1 cellular context compared by ENCODE assay signal in the genomic region with DNA sequence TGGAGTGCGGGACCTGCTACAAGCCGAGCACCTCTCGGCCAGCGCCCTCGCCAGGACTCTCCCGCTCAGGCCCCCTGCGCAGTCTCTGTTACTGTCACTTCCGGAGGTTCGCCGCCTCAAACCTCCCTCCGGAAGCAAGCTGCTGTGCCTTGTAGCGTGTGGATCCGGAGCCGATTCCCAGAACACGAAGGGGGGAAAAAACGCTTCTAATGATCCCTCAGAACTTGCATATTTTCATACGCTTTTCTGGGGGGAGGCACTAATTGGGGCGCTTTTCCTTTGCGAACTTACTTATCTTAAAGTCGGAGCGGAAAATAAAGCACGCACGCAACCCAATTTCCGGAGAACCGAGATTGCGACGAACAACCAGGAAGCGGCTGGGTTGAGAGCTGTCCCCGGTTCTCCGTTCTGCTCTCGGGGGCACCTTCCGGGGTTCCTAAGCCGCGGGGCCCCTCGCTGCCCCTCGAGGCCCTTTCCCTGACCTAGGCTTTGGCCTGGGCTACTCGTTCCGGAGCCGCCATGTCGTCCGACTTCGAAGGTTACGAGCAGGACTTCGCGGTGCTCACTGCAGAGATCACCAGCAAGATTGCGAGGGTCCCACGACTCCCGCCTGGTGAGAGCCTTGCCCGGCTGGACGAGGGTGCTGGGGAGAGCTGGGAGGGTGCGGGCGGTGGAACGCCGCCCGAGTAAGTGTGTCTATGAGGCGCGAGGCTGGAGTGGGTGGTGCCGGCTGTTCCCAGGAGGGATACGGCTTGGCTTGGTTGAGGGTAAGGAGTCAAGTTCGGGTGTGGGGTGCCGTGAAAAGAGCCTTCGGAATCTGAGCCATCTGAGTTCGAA.
TF ChIP-seq lines count a peak whose summit lies in the region.

A gene (plus strand): TSS at position 361 of the 837 bp plus-strand sequence. CDS start 159 bp downstream, at position 520.
A gene with protein sequence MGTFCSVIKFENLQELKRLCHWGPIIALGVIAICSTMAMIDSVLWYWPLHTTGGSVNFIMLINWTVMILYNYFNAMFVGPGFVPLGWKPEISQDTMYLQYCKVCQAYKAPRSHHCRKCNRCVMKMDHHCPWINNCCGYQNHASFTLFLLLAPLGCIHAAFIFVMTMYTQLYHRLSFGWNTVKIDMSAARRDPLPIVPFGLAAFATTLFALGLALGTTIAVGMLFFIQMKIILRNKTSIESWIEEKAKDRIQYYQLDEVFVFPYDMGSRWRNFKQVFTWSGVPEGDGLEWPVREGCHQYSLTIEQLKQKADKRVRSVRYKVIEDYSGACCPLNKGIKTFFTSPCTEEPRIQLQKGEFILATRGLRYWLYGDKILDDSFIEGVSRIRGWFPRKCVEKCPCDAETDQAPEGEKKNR (minus strand): TSS at position 60 of the 837 bp plus-strand sequence. CDS start 1,478 bp downstream, outside the sequence.

TF ChIP-seq in HepG2, 621 proteins besides CTCF, POLR2A, EP300 and RAD21 (continued from another document and continues in another):
- TF ChIP-seq SSRP1 (CRISPR knock-in tag; IDR thresholded peaks at IDR 0.05), result no peak
- 0 out of 4 replicates have a peak, but pooled peaks of 1 of the 2 experiments have one; percentile 60 for TF ChIP-seq KLF16 (CRISPR knock-in tag; IDR thresholded peaks at IDR 0.05)
- TF ChIP-seq TBL1XR1 (IDR thresholded peaks at IDR 0.05; ENCODE audit: borderline replicate concordance, low read length, partially characterized antibody), result no peak
- TF ChIP-seq TSC22D2 (CRISPR knock-in tag; IDR thresholded peaks at IDR 0.05; ENCODE audit: borderline replicate concordance), result no peak; the same call in 1 of the 2 replicates
- TF ChIP-seq SIX1 (CRISPR knock-in tag; IDR thresholded peaks at IDR 0.05; ENCODE audit: borderline replicate concordance), result no peak
- TF ChIP-seq, protein P1, sequence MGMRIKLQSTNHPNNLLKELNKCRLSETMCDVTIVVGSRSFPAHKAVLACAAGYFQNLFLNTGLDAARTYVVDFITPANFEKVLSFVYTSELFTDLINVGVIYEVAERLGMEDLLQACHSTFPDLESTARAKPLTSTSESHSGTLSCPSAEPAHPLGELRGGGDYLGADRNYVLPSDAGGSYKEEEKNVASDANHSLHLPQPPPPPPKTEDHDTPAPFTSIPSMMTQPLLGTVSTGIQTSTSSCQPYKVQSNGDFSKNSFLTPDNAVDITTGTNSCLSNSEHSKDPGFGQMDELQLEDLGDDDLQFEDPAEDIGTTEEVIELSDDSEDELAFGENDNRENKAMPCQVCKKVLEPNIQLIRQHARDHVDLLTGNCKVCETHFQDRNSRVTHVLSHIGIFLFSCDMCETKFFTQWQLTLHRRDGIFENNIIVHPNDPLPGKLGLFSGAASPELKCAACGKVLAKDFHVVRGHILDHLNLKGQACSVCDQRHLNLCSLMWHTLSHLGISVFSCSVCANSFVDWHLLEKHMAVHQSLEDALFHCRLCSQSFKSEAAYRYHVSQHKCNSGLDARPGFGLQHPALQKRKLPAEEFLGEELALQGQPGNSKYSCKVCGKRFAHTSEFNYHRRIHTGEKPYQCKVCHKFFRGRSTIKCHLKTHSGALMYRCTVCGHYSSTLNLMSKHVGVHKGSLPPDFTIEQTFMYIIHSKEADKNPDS (CRISPR knock-in tag; IDR thresholded peaks at IDR 0.05), result no peak
- TF ChIP-seq, protein P2, sequence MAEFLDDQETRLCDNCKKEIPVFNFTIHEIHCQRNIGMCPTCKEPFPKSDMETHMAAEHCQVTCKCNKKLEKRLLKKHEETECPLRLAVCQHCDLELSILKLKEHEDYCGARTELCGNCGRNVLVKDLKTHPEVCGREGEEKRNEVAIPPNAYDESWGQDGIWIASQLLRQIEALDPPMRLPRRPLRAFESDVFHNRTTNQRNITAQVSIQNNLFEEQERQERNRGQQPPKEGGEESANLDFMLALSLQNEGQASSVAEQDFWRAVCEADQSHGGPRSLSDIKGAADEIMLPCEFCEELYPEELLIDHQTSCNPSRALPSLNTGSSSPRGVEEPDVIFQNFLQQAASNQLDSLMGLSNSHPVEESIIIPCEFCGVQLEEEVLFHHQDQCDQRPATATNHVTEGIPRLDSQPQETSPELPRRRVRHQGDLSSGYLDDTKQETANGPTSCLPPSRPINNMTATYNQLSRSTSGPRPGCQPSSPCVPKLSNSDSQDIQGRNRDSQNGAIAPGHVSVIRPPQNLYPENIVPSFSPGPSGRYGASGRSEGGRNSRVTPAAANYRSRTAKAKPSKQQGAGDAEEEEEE (CRISPR knock-in tag; IDR thresholded peaks at IDR 0.05; ENCODE audit: borderline replicate concordance), result no peak
- no peak for TF ChIP-seq ZNF160 (CRISPR knock-in tag; IDR thresholded peaks at IDR 0.05)
- TF ChIP-seq SIN3A (IDR thresholded peaks at IDR 0.05; ENCODE audit: borderline replicate concordance, low read depth, low read length), result peak; percentile 76; the same call in 1 of the 2 replicates
- no peak for TF ChIP-seq ZFP41 (CRISPR knock-in tag; IDR thresholded peaks at IDR 0.05; ENCODE audit: borderline replicate concordance)
- no peak for TF ChIP-seq POGZ (CRISPR knock-in tag; IDR thresholded peaks at IDR 0.05)
- TF ChIP-seq ZC3H4 (CRISPR knock-in tag; IDR thresholded peaks at IDR 0.05; ENCODE audit: borderline replicate concordance), result no peak
- TF ChIP-seq, protein P3, sequence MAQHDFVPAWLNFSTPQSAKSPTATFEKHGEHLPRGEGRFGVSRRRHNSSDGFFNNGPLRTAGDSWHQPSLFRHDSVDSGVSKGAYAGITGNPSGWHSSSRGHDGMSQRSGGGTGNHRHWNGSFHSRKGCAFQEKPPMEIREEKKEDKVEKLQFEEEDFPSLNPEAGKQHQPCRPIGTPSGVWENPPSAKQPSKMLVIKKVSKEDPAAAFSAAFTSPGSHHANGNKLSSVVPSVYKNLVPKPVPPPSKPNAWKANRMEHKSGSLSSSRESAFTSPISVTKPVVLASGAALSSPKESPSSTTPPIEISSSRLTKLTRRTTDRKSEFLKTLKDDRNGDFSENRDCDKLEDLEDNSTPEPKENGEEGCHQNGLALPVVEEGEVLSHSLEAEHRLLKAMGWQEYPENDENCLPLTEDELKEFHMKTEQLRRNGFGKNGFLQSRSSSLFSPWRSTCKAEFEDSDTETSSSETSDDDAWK (CRISPR knock-in tag; IDR thresholded peaks at IDR 0.05), result no peak
- TF ChIP-seq ATF1 (CRISPR knock-in tag; IDR thresholded peaks at IDR 0.05), result peak; percentile 86
- TF ChIP-seq GABPA (IDR thresholded peaks at IDR 0.05; ENCODE audit: low read depth, low read length), result peak; percentile 82
- peak; percentile 96 for TF ChIP-seq GABPA (CRISPR knock-in tag; IDR thresholded peaks at IDR 0.05; ENCODE audit: low read depth)
- TF ChIP-seq GATAD2A (CRISPR knock-in tag; IDR thresholded peaks at IDR 0.05), result no peak; the same call in 1 of the 2 replicates
- no peak for TF ChIP-seq ZNF331 (CRISPR knock-in tag; IDR thresholded peaks at IDR 0.05)
- TF ChIP-seq, protein P4, sequence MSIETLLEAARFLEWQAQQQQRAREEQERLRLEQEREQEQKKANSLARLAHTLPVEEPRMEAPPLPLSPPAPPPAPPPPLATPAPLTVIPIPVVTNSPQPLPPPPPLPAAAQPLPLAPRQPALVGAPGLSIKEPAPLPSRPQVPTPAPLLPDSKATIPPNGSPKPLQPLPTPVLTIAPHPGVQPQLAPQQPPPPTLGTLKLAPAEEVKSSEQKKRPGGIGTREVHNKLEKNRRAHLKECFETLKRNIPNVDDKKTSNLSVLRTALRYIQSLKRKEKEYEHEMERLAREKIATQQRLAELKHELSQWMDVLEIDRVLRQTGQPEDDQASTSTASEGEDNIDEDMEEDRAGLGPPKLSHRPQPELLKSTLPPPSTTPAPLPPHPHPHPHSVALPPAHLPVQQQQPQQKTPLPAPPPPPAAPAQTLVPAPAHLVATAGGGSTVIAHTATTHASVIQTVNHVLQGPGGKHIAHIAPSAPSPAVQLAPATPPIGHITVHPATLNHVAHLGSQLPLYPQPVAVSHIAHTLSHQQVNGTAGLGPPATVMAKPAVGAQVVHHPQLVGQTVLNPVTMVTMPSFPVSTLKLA (IDR thresholded peaks at IDR 0.05), result no peak
- no peak for TF ChIP-seq ATRX (CRISPR knock-in tag; IDR thresholded peaks at IDR 0.05; ENCODE audit: borderline replicate concordance)
- TF ChIP-seq ZNF83 (CRISPR knock-in tag; IDR thresholded peaks at IDR 0.05; ENCODE audit: borderline replicate concordance), result peak; percentile 52; the same call in 1 of the 2 replicates
- no peak for TF ChIP-seq ZNF749 (CRISPR knock-in tag; IDR thresholded peaks at IDR 0.05; ENCODE audit: borderline replicate concordance)
- 0 out of 2 replicates have a peak, but pooled peaks have one; percentile 61 for TF ChIP-seq SRY (CRISPR knock-in tag; IDR thresholded peaks at IDR 0.05)
- TF ChIP-seq ZNF839 (CRISPR knock-in tag; IDR thresholded peaks at IDR 0.05; ENCODE audit: borderline replicate concordance), result peak; percentile 91
- peak; percentile 81; the same call in 1 of the 2 replicates for TF ChIP-seq ZNF543 (CRISPR knock-in tag; IDR thresholded peaks at IDR 0.05)
- no peak for TF ChIP-seq IKZF1 (IDR thresholded peaks at IDR 0.05)
- TF ChIP-seq ZBTB21 (CRISPR knock-in tag; IDR thresholded peaks at IDR 0.05), result no peak; the same call in 1 of the 2 replicates
- no peak; the same call in 1 of the 2 replicates for TF ChIP-seq ZNF614 (CRISPR knock-in tag; IDR thresholded peaks at IDR 0.05; ENCODE audit: borderline replicate concordance)
- no peak for TF ChIP-seq ZNF253 (CRISPR knock-in tag; IDR thresholded peaks at IDR 0.05; ENCODE audit: borderline replicate concordance)
- no peak for TF ChIP-seq DNMT1 (CRISPR knock-in tag; IDR thresholded peaks at IDR 0.05)
- 0 out of 2 replicates have a peak, but pooled peaks have one; percentile 42 for TF ChIP-seq ZNF782 (CRISPR knock-in tag; IDR thresholded peaks at IDR 0.05; ENCODE audit: borderline replicate concordance)
- TF ChIP-seq TP53 (CRISPR knock-in tag; conservative IDR thresholded peaks at IDR 0.05), result no peak
- TF ChIP-seq ZNF230 (CRISPR knock-in tag; IDR thresholded peaks at IDR 0.05), result peak; percentile 57; the same call in 1 of the 2 replicates
- TF ChIP-seq MBNL3 (CRISPR knock-in tag; conservative IDR thresholded peaks at IDR 0.05), result no peak
- TF ChIP-seq ZNF326 (CRISPR knock-in tag; IDR thresholded peaks at IDR 0.05; ENCODE audit: borderline replicate concordance), result no peak
- TF ChIP-seq, protein P5, sequence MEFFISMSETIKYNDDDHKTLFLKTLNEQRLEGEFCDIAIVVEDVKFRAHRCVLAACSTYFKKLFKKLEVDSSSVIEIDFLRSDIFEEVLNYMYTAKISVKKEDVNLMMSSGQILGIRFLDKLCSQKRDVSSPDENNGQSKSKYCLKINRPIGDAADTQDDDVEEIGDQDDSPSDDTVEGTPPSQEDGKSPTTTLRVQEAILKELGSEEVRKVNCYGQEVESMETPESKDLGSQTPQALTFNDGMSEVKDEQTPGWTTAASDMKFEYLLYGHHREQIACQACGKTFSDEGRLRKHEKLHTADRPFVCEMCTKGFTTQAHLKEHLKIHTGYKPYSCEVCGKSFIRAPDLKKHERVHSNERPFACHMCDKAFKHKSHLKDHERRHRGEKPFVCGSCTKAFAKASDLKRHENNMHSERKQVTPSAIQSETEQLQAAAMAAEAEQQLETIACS (CRISPR knock-in tag; IDR thresholded peaks at IDR 0.05), result no peak
- TF ChIP-seq ZNF552 (CRISPR knock-in tag; IDR thresholded peaks at IDR 0.05; ENCODE audit: borderline replicate concordance), result peak; percentile 17; the same call in 1 of the 2 replicates
- no peak for TF ChIP-seq HNF4A (CRISPR knock-in tag; IDR thresholded peaks at IDR 0.05)
- TF ChIP-seq WIZ (CRISPR knock-in tag; IDR thresholded peaks at IDR 0.05), result no peak
- TF ChIP-seq NPAS2 (CRISPR knock-in tag; IDR thresholded peaks at IDR 0.05; ENCODE audit: borderline replicate concordance), result no peak
- no peak for TF ChIP-seq HNRNPK (IDR thresholded peaks at IDR 0.05; ENCODE audit: low read depth, low read length, poor library complexity, severe bottlenecking)
- TF ChIP-seq RARA (CRISPR knock-in tag; IDR thresholded peaks at IDR 0.05), result no peak; the same call in 1 of the 2 replicates
- peak; percentile 38 for TF ChIP-seq RBM39 (IDR thresholded peaks at IDR 0.05; ENCODE audit: low read depth, low read length, poor library complexity, severe bottlenecking)
- TF ChIP-seq, protein P6, sequence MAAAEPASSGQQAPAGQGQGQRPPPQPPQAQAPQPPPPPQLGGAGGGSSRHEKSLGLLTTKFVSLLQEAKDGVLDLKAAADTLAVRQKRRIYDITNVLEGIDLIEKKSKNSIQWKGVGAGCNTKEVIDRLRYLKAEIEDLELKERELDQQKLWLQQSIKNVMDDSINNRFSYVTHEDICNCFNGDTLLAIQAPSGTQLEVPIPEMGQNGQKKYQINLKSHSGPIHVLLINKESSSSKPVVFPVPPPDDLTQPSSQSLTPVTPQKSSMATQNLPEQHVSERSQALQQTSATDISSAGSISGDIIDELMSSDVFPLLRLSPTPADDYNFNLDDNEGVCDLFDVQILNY (CRISPR knock-in tag; conservative IDR thresholded peaks at IDR 0.05), result 0 out of 2 replicates have a peak, but pooled peaks have one; percentile 48
- TF ChIP-seq, protein P7, sequence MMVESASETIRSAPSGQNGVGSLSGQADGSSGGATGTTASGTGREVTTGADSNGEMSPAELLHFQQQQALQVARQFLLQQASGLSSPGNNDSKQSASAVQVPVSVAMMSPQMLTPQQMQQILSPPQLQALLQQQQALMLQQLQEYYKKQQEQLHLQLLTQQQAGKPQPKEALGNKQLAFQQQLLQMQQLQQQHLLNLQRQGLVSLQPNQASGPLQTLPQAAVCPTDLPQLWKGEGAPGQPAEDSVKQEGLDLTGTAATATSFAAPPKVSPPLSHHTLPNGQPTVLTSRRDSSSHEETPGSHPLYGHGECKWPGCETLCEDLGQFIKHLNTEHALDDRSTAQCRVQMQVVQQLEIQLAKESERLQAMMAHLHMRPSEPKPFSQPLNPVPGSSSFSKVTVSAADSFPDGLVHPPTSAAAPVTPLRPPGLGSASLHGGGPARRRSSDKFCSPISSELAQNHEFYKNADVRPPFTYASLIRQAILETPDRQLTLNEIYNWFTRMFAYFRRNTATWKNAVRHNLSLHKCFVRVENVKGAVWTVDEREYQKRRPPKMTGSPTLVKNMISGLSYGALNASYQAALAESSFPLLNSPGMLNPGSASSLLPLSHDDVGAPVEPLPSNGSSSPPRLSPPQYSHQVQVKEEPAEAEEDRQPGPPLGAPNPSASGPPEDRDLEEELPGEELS (CRISPR knock-in tag; IDR thresholded peaks at IDR 0.05), result no peak
- no peak for TF ChIP-seq GPN1 (CRISPR knock-in tag; IDR thresholded peaks at IDR 0.05; ENCODE audit: borderline replicate concordance)
- TF ChIP-seq, protein P8, sequence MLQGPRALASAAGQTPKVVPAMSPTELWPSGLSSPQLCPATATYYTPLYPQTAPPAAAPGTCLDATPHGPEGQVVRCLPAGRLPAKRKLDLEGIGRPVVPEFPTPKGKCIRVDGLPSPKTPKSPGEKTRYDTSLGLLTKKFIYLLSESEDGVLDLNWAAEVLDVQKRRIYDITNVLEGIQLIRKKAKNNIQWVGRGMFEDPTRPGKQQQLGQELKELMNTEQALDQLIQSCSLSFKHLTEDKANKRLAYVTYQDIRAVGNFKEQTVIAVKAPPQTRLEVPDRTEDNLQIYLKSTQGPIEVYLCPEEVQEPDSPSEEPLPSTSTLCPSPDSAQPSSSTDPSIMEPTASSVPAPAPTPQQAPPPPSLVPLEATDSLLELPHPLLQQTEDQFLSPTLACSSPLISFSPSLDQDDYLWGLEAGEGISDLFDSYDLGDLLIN (CRISPR knock-in tag; IDR thresholded peaks at IDR 0.05; ENCODE audit: borderline replicate concordance), result no peak
- TF ChIP-seq RXRA (CRISPR knock-in tag; IDR thresholded peaks at IDR 0.05), result peak; percentile 33; the same call in 1 of the 2 replicates
- TF ChIP-seq HIVEP1 (CRISPR knock-in tag; IDR thresholded peaks at IDR 0.05), result peak; percentile 57; the same call in 1 of the 2 replicates
- no peak for TF ChIP-seq KDM6A (CRISPR knock-in tag; IDR thresholded peaks at IDR 0.05; ENCODE audit: low read depth)
- TF ChIP-seq ZNF616 (CRISPR knock-in tag; IDR thresholded peaks at IDR 0.05; ENCODE audit: low read depth), result no peak
- no peak for TF ChIP-seq ZSCAN12 (CRISPR knock-in tag; IDR thresholded peaks at IDR 0.05)
- TF ChIP-seq GABPB1 (CRISPR knock-in tag; IDR thresholded peaks at IDR 0.05), result peak; percentile 97
- TF ChIP-seq ZNF572 (CRISPR knock-in tag; IDR thresholded peaks at IDR 0.05), result 0 out of 2 replicates have a peak, but pooled peaks have one; percentile 21
